Comparison of ENCODE assay signal across 14 cellular contexts in genomic region chr4:188437535-188437934, GRCh38.
"Had no signal": no experiment of that assay in that cellular context is flagged by ENCODE, and none has a peak within 500 bp of the region (broad histone marks: within the 10 kb centered on the region; RNA-seq: fewer than 3 reads in every experiment).

No MANE protein-coding gene starts in this region.

- H3K27ac ChIP-seq: cardiac muscle cell, left ventricle myocardium inferior, tibial artery, VCaP had no signal

- FAIRE-seq: frontal cortex, keratinocyte had no signal

- H3K9me3 ChIP-seq: left ventricle myocardium inferior, tibial artery had no signal

- H3K27me3 ChIP-seq: cardiac muscle cell, tibial artery had no signal

- DNase-seq: activated CD4-positive, alpha-beta memory T cell treated with anti-CD3 and anti-CD28 coated beads for 36 hours; activated CD4-positive, alpha-beta T cell treated with anti-CD3 and anti-CD28 coated beads for 36 hours; activated T-cell treated with anti-CD3 and anti-CD28 coated beads for 4 hours; left ventricle myocardium inferior; nephron progenitor cell; nucleus accumbens; stimulated activated CD4-positive, alpha-beta T cell treated with anti-CD3 and anti-CD28 coated beads, Interleukin-2, amount 100 ng/mL, for 24 hours; stimulated activated naive CD8-positive, alpha-beta T cell treated with anti-CD3 and anti-CD28 coated beads, Interleukin-15, Interleukin-2, amounts not matched to agents 100 U/mL and 50 U/mL, for 24 hours; substantia nigra; tibial artery had no signal

- H3K4me1 ChIP-seq: left ventricle myocardium inferior had no signal

- H3K4me3 ChIP-seq: cardiac muscle cell, left ventricle myocardium inferior, tibial artery had no signal

- ATAC-seq: activated CD4-positive, alpha-beta T cell treated with anti-CD3 and anti-CD28 coated beads for 36 hours; stimulated activated naive CD8-positive, alpha-beta T cell treated with anti-CD3 and anti-CD28 coated beads, Interleukin-15, Interleukin-2, amounts not matched to agents 100 U/mL and 50 U/mL, for 24 hours had no signal

- H3K36me3 ChIP-seq: cardiac muscle cell, left ventricle myocardium inferior, tibial artery had no signal
